Comparison of ENCODE assay signal across 34 cellular contexts in genomic region chr7:1492640-1493039, GRCh38.
"Had no signal": no experiment of that assay in that cellular context is flagged by ENCODE, and none has a peak within 500 bp of the region (broad histone marks: within the 10 kb centered on the region; RNA-seq: fewer than 3 reads in every experiment).

No MANE protein-coding gene starts in this region.

- H3K9me3 Mint-ChIP-seq: activated CD4-positive, alpha-beta memory T cell treated with anti-CD3 and anti-CD28 coated beads, Interleukin-2, amount 10 ng/mL, durations not matched to agents 7 days and 5 days; activated CD4-positive, alpha-beta T cell treated with anti-CD3 and anti-CD28 coated beads, Interleukin-2, amount 10 ng/mL, durations not matched to agents 7 days and 5 days; activated naive CD4-positive, alpha-beta T cell treated with anti-CD3 and anti-CD28 coated beads for 36 hours; activated naive CD4-positive, alpha-beta T cell treated with anti-CD3 and anti-CD28 coated beads, Interleukin-2, amount 50 U/mL, for 72 hours; activated naive CD8-positive, alpha-beta T cell treated with anti-CD3 and anti-CD28 coated beads for 36 hours; activated T-cell treated with anti-CD3 and anti-CD28 coated beads, Interleukin-2, amount 50 U/mL, for 4 hours; activated T-cell treated with anti-CD3 and anti-CD28 coated beads, Interleukin-2, amount 50 U/mL, for 72 hours; activated T-helper 1 cell treated with anti-CD3 and anti-CD28 coated beads, Interleukin-12 subunit alpha, Interleukin-12 subunit beta, Interleukin-2, Interleukin-4 antibody, amounts not matched to agents 30 ng/mL and 10 ng/mL and 1 ng/mL, durations not matched to agents 14 hours and 24 hours and 36 hours; activated T-helper 17 cell treated with anti-CD3 and anti-CD28 coated beads, Interleukin-2, amount 50 U/mL, for 72 hours; T-helper 1 cell treated with Interleukin-12 subunit alpha and Interleukin-12 subunit beta and Interleukin-4 antibody, amounts not matched to agents 30 μg/mL and 1 μg/mL, for 36 hours; T-helper 2 cell treated with Interferon-gamma antibody and Interleukin-4, amounts not matched to agents 5 μg/mL and 100 μg/mL, for 36 hours had no signal

- H3K4me1 Mint-ChIP-seq: activated CD4-positive, alpha-beta memory T cell treated with anti-CD3 and anti-CD28 coated beads, Interleukin-2, amount 10 ng/mL, durations not matched to agents 7 days and 5 days; activated CD4-positive, alpha-beta T cell treated with anti-CD3 and anti-CD28 coated beads for 36 hours; activated CD4-positive, alpha-beta T cell treated with anti-CD3 and anti-CD28 coated beads, Interleukin-2, amount 10 ng/mL, durations not matched to agents 7 days and 5 days; activated naive CD8-positive, alpha-beta T cell treated with anti-CD3 and anti-CD28 coated beads for 36 hours had no signal

- H3K27me3 Mint-ChIP-seq: activated CD4-positive, alpha-beta memory T cell treated with anti-CD3 and anti-CD28 coated beads, Interleukin-2, amount 10 ng/mL, durations not matched to agents 7 days and 5 days; activated CD4-positive, alpha-beta T cell treated with anti-CD3 and anti-CD28 coated beads for 36 hours; activated CD4-positive, alpha-beta T cell treated with anti-CD3 and anti-CD28 coated beads, Interleukin-2, amount 10 ng/mL, durations not matched to agents 7 days and 5 days; activated naive CD8-positive, alpha-beta T cell treated with anti-CD3 and anti-CD28 coated beads for 36 hours; activated T-helper 17 cell treated with anti-CD3 and anti-CD28 coated beads, Interleukin-2, amount 50 U/mL, for 72 hours had no signal

- ATAC-seq: activated CD4-positive, alpha-beta T cell treated with anti-CD3 and anti-CD28 coated beads for 36 hours; activated CD4-positive, CD25-positive, alpha-beta regulatory T cell treated with anti-CD3 and anti-CD28 coated beads, Interleukin-2, amount 50 U/mL, for 24 hours; activated naive CD4-positive, alpha-beta T cell treated with anti-CD3 and anti-CD28 coated beads, Interleukin-2, amount 50 U/mL, for 72 hours; activated T-cell treated with anti-CD3 and anti-CD28 coated beads, Interleukin-2, amount 50 U/mL, for 4 hours; activated T-cell treated with anti-CD3 and anti-CD28 coated beads, Interleukin-2, amount 50 U/mL, for 72 hours; activated T-helper 17 cell treated with anti-CD3 and anti-CD28 coated beads, Interleukin-2, amount 50 U/mL, for 72 hours; body of pancreas had no signal

- DNase-seq: activated CD4-positive, alpha-beta memory T cell treated with anti-CD3 and anti-CD28 coated beads, Interleukin-2, amount 10 ng/mL, durations not matched to agents 7 days and 5 days; activated CD4-positive, alpha-beta T cell treated with anti-CD3 and anti-CD28 coated beads for 1 hour; activated CD4-positive, alpha-beta T cell treated with anti-CD3 and anti-CD28 coated beads for 36 hours; activated CD4-positive, alpha-beta T cell treated with anti-CD3 and anti-CD28 coated beads for 48 hours; activated CD4-positive, alpha-beta T cell treated with anti-CD3 and anti-CD28 coated beads, Interleukin-2, amount 10 ng/mL, durations not matched to agents 7 days and 5 days; activated CD4-positive, alpha-beta T cell treated with anti-CD3 and anti-CD28 coated beads, Interleukin-2, amount 50 U/mL, for 48 hours; activated CD4-positive, CD25-positive, alpha-beta regulatory T cell; activated CD8-positive, alpha-beta memory T cell treated with anti-CD3 and anti-CD28 coated beads, Interleukin-2, amount 50 U/mL, for 4 hours; activated effector memory CD4-positive, alpha-beta T cell treated with anti-CD3 and anti-CD28 coated beads, Interleukin-2, amount 50 U/mL, for 16 hours; activated gamma-delta T cell treated with Interleukin-2 at 50 U/mL for 16 hours; activated naive CD4-positive, alpha-beta T cell; activated naive CD4-positive, alpha-beta T cell treated with anti-CD3 and anti-CD28 coated beads for 36 hours; activated naive CD4-positive, alpha-beta T cell treated with anti-CD3 and anti-CD28 coated beads, Interleukin-2, amount 50 U/mL, for 16 hours; activated naive CD8-positive, alpha-beta T cell treated with anti-CD3 and anti-CD28 coated beads for 36 hours; activated T-cell treated with anti-CD3 and anti-CD28 coated beads for 4 hours; activated T-cell treated with anti-CD3 and anti-CD28 coated beads, Interleukin-2, amount 50 U/mL, for 1 hour; activated T-cell treated with anti-CD3 and anti-CD28 coated beads, Interleukin-2, amount 50 U/mL, for 4 hours; activated T-cell treated with anti-CD3 and anti-CD28 coated beads, Interleukin-2, amount 50 U/mL, for 72 hours; adrenal gland; amniotic stem cell; aorta; body of pancreas; brain microvascular endothelial cell; central memory CD4-positive, alpha-beta T cell; SW 1271; T-helper 1 cell; T-helper 2 cell; T-helper 9 cell had no signal

- H3K4me3 Mint-ChIP-seq: activated CD4-positive, alpha-beta memory T cell treated with anti-CD3 and anti-CD28 coated beads, Interleukin-2, amount 10 ng/mL, durations not matched to agents 7 days and 5 days; activated CD4-positive, alpha-beta T cell treated with anti-CD3 and anti-CD28 coated beads for 36 hours; activated CD4-positive, alpha-beta T cell treated with anti-CD3 and anti-CD28 coated beads, Interleukin-2, amount 10 ng/mL, durations not matched to agents 7 days and 5 days; activated naive CD4-positive, alpha-beta T cell treated with anti-CD3 and anti-CD28 coated beads for 36 hours; activated naive CD8-positive, alpha-beta T cell treated with anti-CD3 and anti-CD28 coated beads for 36 hours; activated T-cell treated with anti-CD3 and anti-CD28 coated beads, Interleukin-2, amount 50 U/mL, for 4 hours; activated T-cell treated with anti-CD3 and anti-CD28 coated beads, Interleukin-2, amount 50 U/mL, for 72 hours; activated T-helper 1 cell treated with anti-CD3 and anti-CD28 coated beads, Interleukin-12 subunit alpha, Interleukin-12 subunit beta, Interleukin-2, Interleukin-4 antibody, amounts not matched to agents 30 ng/mL and 10 ng/mL and 1 ng/mL, durations not matched to agents 14 hours and 24 hours and 36 hours; activated T-helper 17 cell treated with anti-CD3 and anti-CD28 coated beads, Interleukin-2, amount 50 U/mL, for 72 hours; T-helper 1 cell treated with Interleukin-12 subunit alpha and Interleukin-12 subunit beta and Interleukin-4 antibody, amounts not matched to agents 30 μg/mL and 1 μg/mL, for 36 hours; T-helper 2 cell treated with Interferon-gamma antibody and Interleukin-4, amounts not matched to agents 5 μg/mL and 100 μg/mL, for 36 hours had no signal

- H3K27ac Mint-ChIP-seq: activated CD4-positive, alpha-beta memory T cell treated with anti-CD3 and anti-CD28 coated beads, Interleukin-2, amount 10 ng/mL, durations not matched to agents 7 days and 5 days; activated CD4-positive, alpha-beta T cell treated with anti-CD3 and anti-CD28 coated beads for 36 hours; activated CD4-positive, alpha-beta T cell treated with anti-CD3 and anti-CD28 coated beads, Interleukin-2, amount 10 ng/mL, durations not matched to agents 7 days and 5 days; activated naive CD4-positive, alpha-beta T cell treated with anti-CD3 and anti-CD28 coated beads for 36 hours; activated naive CD8-positive, alpha-beta T cell treated with anti-CD3 and anti-CD28 coated beads for 36 hours; activated T-cell treated with anti-CD3 and anti-CD28 coated beads, Interleukin-2, amount 50 U/mL, for 72 hours; activated T-helper 1 cell treated with anti-CD3 and anti-CD28 coated beads, Interleukin-12 subunit alpha, Interleukin-12 subunit beta, Interleukin-2, Interleukin-4 antibody, amounts not matched to agents 30 ng/mL and 10 ng/mL and 1 ng/mL, durations not matched to agents 14 hours and 24 hours and 36 hours; activated T-helper 17 cell treated with anti-CD3 and anti-CD28 coated beads, Interleukin-2, amount 50 U/mL, for 72 hours; T-helper 1 cell treated with Interleukin-12 subunit alpha and Interleukin-12 subunit beta and Interleukin-4 antibody, amounts not matched to agents 30 μg/mL and 1 μg/mL, for 36 hours; T-helper 2 cell treated with Interferon-gamma antibody and Interleukin-4, amounts not matched to agents 5 μg/mL and 100 μg/mL, for 36 hours had no signal
